In the genomic region with DNA sequence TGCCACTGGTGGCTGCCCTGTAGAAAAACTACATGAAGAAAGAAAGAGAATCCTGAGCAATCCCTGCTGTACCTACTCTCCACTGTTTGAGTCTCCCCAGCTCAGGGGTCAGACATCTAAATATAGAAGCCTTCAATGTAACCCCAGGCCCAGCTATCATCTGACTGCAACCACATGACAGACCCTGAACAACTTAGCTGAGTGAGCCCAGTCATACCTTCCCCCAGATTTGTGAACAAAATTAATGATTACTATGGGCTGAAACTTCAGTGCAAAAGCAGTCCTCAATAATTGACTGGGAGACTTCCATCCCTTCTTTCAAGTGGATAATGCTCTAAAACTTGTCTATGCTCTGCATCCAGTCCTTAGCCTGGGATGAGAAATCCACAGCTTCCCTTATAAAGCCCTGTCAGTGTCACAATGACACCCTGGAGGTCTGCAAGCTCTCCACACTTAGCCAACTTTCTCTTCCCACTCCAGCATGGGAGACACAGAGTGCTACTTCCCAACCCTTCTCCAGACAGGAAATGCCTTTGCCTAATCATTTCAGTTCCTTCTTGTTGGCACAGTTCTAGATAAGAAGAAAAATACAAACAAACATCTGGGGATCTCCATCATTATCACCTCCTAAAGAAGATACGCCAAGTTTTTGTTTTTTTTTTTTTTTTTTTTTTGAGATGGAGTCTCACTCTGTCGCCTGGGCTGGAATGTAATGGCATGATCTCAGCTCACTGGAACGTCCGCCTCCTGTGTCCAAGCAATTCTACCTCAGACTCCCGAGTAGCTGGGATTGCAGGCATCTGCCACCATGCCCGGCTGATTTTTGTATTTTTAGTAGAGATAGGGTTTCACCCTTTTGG, we compare ENCODE assay signal across 14 cellular contexts.
DNase-seq lines count a peak whose midpoint lies in the region; ATAC-seq and TF ChIP-seq lines count a peak whose summit lies in the region.
"Had no signal": no experiment of that assay in that cellular context is flagged by ENCODE, and none has a peak within 500 bp of the region (broad histone marks: within the 10 kb centered on the region; RNA-seq: fewer than 3 reads in every experiment).

No MANE protein-coding gene starts in this region.

- TF ChIP-seq CTCF in fibroblast of the aortic adventitia (IDR thresholded peaks at IDR 0.05; ENCODE audit: insufficient read depth, low read length) (no peak), nephron progenitor cell (IDR thresholded peaks at IDR 0.05) (no peak)

- ATAC-seq in HG03159 (IDR thresholded peaks at IDR 0.05; ENCODE audit: unreplicated experiment): no peak
- ATAC-seq in GM18520 (IDR thresholded peaks at IDR 0.05; ENCODE audit: unreplicated experiment): no peak
- ATAC-seq: activated CD8-positive, alpha-beta memory T cell treated with anti-CD3 and anti-CD28 coated beads, Interleukin-2, amount 10 ng/mL, durations not matched to agents 7 days and 5 days had no signal

- H3K9me3 Mint-ChIP-seq in nephron progenitor cell: no peaks in the 10 kb centered on the region
- H3K9me3 Mint-ChIP-seq: activated naive CD4-positive, alpha-beta T cell treated with anti-CD3 and anti-CD28 coated beads for 36 hours had no signal

- H3K36me3 Mint-ChIP-seq in nephron progenitor cell (ENCODE audit: low read depth): no peaks in the 10 kb centered on the region

- H3K27me3 Mint-ChIP-seq in nephron progenitor cell (ENCODE audit: low read depth, poor library complexity): peaks cover 11% of the 10 kb centered on the region
- H3K27me3 Mint-ChIP-seq: activated CD8-positive, alpha-beta memory T cell treated with anti-CD3 and anti-CD28 coated beads, Interleukin-2, amount 10 ng/mL, durations not matched to agents 7 days and 5 days had no signal

- no peak overlapping the region for H3K4me3 Mint-ChIP-seq in nephron progenitor cell
- H3K4me3 Mint-ChIP-seq: activated CD8-positive, alpha-beta memory T cell treated with anti-CD3 and anti-CD28 coated beads, Interleukin-2, amount 10 ng/mL, durations not matched to agents 7 days and 5 days; activated naive CD4-positive, alpha-beta T cell treated with anti-CD3 and anti-CD28 coated beads for 36 hours had no signal

- H3K4me3 ChIP-seq in fibroblast of the aortic adventitia (ENCODE audit: low read depth, low read length): no peak overlapping the region
- H3K4me3 ChIP-seq: spleen had no signal

- H3K4me1 Mint-ChIP-seq in nephron progenitor cell: peaks cover 68% of the 10 kb centered on the region

- DNase-seq in AG20443 (ENCODE audit: low spot score) (peak; percentile 64), M059J (ENCODE audit: low read depth) (peak; percentile 18), fibroblast of the aortic adventitia (ENCODE audit: low read depth) (peak; percentile 41), nephron progenitor cell (peak; percentile 7), activated T-cell treated with anti-CD3 and anti-CD28 coated beads for 4 hours (no peak), RKO (ENCODE audit: low spot score) (no peak)
- DNase-seq: activated CD8-positive, alpha-beta memory T cell treated with anti-CD3 and anti-CD28 coated beads, Interleukin-2, amount 10 ng/mL, durations not matched to agents 7 days and 5 days; activated naive CD4-positive, alpha-beta T cell treated with anti-CD3 and anti-CD28 coated beads for 36 hours; DMS153; NCI-H1436; NCI-H446 treated with DMSO at 0.1 percent for 48 hours; spleen had no signal

- H3K27ac Mint-ChIP-seq in nephron progenitor cell: peak overlapping the region; percentile 46
- H3K27ac Mint-ChIP-seq: activated CD8-positive, alpha-beta memory T cell treated with anti-CD3 and anti-CD28 coated beads, Interleukin-2, amount 10 ng/mL, durations not matched to agents 7 days and 5 days; activated naive CD4-positive, alpha-beta T cell treated with anti-CD3 and anti-CD28 coated beads for 36 hours had no signal

Comparison
In these comparisons a context has a peak if more than half of its experiments do, and no peak if none do; other contexts are left out.
1. DNase-seq: peak in AG20443 (single experiment), M059J (single experiment), fibroblast of the aortic adventitia (single experiment) and nephron progenitor cell (single experiment); none in activated T-cell treated with anti-CD3 and anti-CD28 coated beads for 4 hours (single experiment) and RKO (single experiment).